ENCODE assay signal across 17 cellular contexts in the genomic region with DNA sequence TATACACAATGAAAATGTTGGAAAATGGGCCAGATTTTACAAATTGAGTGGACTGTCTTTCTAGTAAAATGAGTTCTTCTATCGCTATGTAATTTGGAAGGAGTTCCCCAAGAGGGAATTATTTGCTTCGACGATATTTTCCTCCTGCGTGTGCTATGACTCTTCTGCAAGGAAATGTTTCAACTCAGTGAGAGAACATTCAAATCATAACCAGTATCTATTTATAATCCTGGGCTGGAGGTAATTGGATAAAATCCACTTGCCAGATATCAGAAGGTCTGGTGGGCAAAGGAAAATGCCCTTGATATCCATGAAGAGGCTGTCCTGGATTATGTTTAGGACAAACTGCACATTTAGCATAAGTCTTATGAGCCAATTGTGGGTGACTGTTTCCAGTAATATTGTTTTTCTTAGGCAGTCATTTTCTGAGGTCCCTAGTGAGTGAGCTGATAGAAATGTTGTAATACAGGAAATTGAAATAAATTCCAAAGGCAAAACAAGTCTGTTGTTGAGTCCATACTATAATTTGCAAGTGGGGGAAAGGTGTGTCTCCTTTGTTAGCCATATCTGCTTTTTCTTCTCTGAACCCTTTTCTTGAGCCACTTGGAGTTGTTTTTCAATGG. TPM values are rescaled to one million over a fixed set of nuclear protein-coding genes. Genes with fewer than 3 reads are reported as not detected.
A peak's percentile ranks its signal among the peaks of the same experiment; 100 is the strongest.
DNase-seq lines count a peak whose midpoint lies in the region; ATAC-seq and TF ChIP-seq lines count a peak whose summit lies in the region.
"Had no signal": no experiment of that assay in that cellular context is flagged by ENCODE, and none has a peak within 500 bp of the region (broad histone marks: within the 10 kb centered on the region; RNA-seq: fewer than 3 reads in every experiment).

No MANE protein-coding gene starts in this region.

- no peak overlapping the region for H2BK12ac ChIP-seq in H9 (ENCODE audit: insufficient read length, low read depth, low read length)

- H3K27ac Mint-ChIP-seq in stimulated activated effector memory CD8-positive, alpha-beta T cell treated with anti-CD3 and anti-CD28 coated beads, Interleukin-12 subunit alpha, Interleukin-12 subunit beta, amount 100 ng/mL, for 72 hours, result peak overlapping the region; percentile 52
- H3K27ac Mint-ChIP-seq in naive thymus-derived CD8-positive, alpha-beta T cell, result peak overlapping the region in 1 of 10 donors; percentile 66
- no peak overlapping the region for H3K27ac Mint-ChIP-seq in activated naive CD8-positive, alpha-beta T cell treated with anti-CD3 and anti-CD28 coated beads, Interleukin-2, amount 50 U/mL, for 24 hours
- H3K27ac Mint-ChIP-seq in H9, result no peak overlapping the region
- H3K27ac Mint-ChIP-seq: activated CD4-positive, alpha-beta T cell treated with anti-CD3 and anti-CD28 coated beads, Interleukin-2, amount 10 ng/mL, durations not matched to agents 24 days and 14 days had no signal

- no peak overlapping the region for H4K5ac ChIP-seq in H9 (ENCODE audit: insufficient read length, low read depth, low read length)

- H3K36me3 Mint-ChIP-seq in stimulated activated effector memory CD8-positive, alpha-beta T cell treated with anti-CD3 and anti-CD28 coated beads, Interleukin-12 subunit alpha, Interleukin-12 subunit beta, amount 100 ng/mL, for 72 hours, result peaks cover 26% of the 10 kb centered on the region
- peaks cover 1 to 43% (median 33%) of the 10 kb centered on the region in 3 donors for H3K36me3 Mint-ChIP-seq in naive thymus-derived CD8-positive, alpha-beta T cell
- H3K36me3 Mint-ChIP-seq in activated naive CD8-positive, alpha-beta T cell treated with anti-CD3 and anti-CD28 coated beads, Interleukin-2, amount 50 U/mL, for 24 hours (ENCODE audit: low read depth), result peaks cover 44% of the 10 kb centered on the region
- peaks cover 25 to 36% (median 25%) of the 10 kb centered on the region in 3 experiments for H3K36me3 Mint-ChIP-seq in H9 (ENCODE audit: insufficient read depth in 1 of 3, low read depth in 3 of 3)

- H2AK5ac ChIP-seq in H9 (ENCODE audit: insufficient read length, low read length), result no peak overlapping the region

- no peak overlapping the region for H2BK15ac ChIP-seq in H9 (ENCODE audit: low read depth, low read length)

- H3K4me1 ChIP-seq in left ventricle myocardium inferior, result peaks cover 35% of the 10 kb centered on the region
- peaks cover 5% of the 10 kb centered on the region for H3K4me1 ChIP-seq in lower lobe of right lung
- no peaks in the 10 kb centered on the region for H3K4me1 ChIP-seq in H9 (ENCODE audit: insufficient read depth, low read length)

- H3K27ac ChIP-seq in left ventricle myocardium inferior (replicated peaks) (peak overlapping the region; percentile 76), lower lobe of right lung (no peak overlapping the region), H9 (ENCODE audit: insufficient read length, low read depth, low read length) (no peak overlapping the region)
- H3K27ac ChIP-seq: KMS-11 had no signal

- H4K8ac ChIP-seq in H9 (replicated peaks; ENCODE audit: insufficient read length, low read depth, low read length), result no peak overlapping the region

- no peaks in the 10 kb centered on the region for H3K79me2 ChIP-seq in H9 (ENCODE audit: insufficient read depth, low read length)

- H2AFZ ChIP-seq in H9 (ENCODE audit: low read length), result no peak overlapping the region

- no peak overlapping the region for H2BK5ac ChIP-seq in H9 (ENCODE audit: insufficient read length, low read length)

- H3K23ac ChIP-seq in H9 (ENCODE audit: insufficient read length, low read depth, low read length), result no peak overlapping the region

- H3K27me3 Mint-ChIP-seq in naive thymus-derived CD8-positive, alpha-beta T cell, result no peaks in the 10 kb centered on the region
- no peaks in the 10 kb centered on the region for H3K27me3 Mint-ChIP-seq in activated naive CD8-positive, alpha-beta T cell treated with anti-CD3 and anti-CD28 coated beads, Interleukin-2, amount 50 U/mL, for 24 hours
- H3K27me3 Mint-ChIP-seq in H9 (ENCODE audit: low read depth), result no peaks in the 10 kb centered on the region
- H3K27me3 Mint-ChIP-seq: activated CD4-positive, alpha-beta T cell treated with anti-CD3 and anti-CD28 coated beads, Interleukin-2, amount 10 ng/mL, durations not matched to agents 24 days and 14 days; CD4-positive, CD25-positive, alpha-beta regulatory T cell had no signal

- TF ChIP-seq CTCF in choroid plexus epithelial cell (conservative IDR thresholded peaks at IDR 0.05; ENCODE audit: low read depth, low read length) (no peak), left ventricle myocardium inferior (IDR thresholded peaks at IDR 0.05; ENCODE audit: borderline replicate concordance) (no peak), lower lobe of right lung (IDR thresholded peaks at IDR 0.05) (no peak), H9 (conservative IDR thresholded peaks at IDR 0.05) (no peak)

- no peaks in the 10 kb centered on the region for H3K9me3 Mint-ChIP-seq in stimulated activated effector memory CD8-positive, alpha-beta T cell treated with anti-CD3 and anti-CD28 coated beads, Interleukin-12 subunit alpha, Interleukin-12 subunit beta, amount 100 ng/mL, for 72 hours
- peaks cover 0 to 16% (median 0%) of the 10 kb centered on the region in 9 donors for H3K9me3 Mint-ChIP-seq in naive thymus-derived CD8-positive, alpha-beta T cell
- peaks cover 17% of the 10 kb centered on the region for H3K9me3 Mint-ChIP-seq in activated naive CD8-positive, alpha-beta T cell treated with anti-CD3 and anti-CD28 coated beads, Interleukin-2, amount 50 U/mL, for 24 hours
- peaks cover 16 to 19% of the 10 kb centered on the region in 2 experiments for H3K9me3 Mint-ChIP-seq in H9

- no peak overlapping the region for H3K18ac ChIP-seq in H9 (ENCODE audit: insufficient read length, low read depth, low read length)

- H3K23me2 ChIP-seq in H9 (ENCODE audit: insufficient read length, low read depth, low read length, poor library complexity, severe bottlenecking), result no peaks in the 10 kb centered on the region

- intact Hi-C loops in left ventricle myocardium inferior (cut with micrococcal nuclease), result no loop called here
- intact Hi-C loops in lower lobe of right lung (cut with DNase I), result no loop called here

- no peak overlapping the region for H3K9ac ChIP-seq in H9 (ENCODE audit: extremely low read depth, insufficient read length, low read length)
- H3K9ac ChIP-seq: KMS-11 had no signal

- WGBS in H9 (ENCODE audit: extremely low coverage, insufficient read length, low lambda C conversion rate), result no CpG with 5 or more reads among the region's 4 CpGs

- peaks cover 6% of the 10 kb centered on the region for H3K4me1 Mint-ChIP-seq in stimulated activated effector memory CD8-positive, alpha-beta T cell treated with anti-CD3 and anti-CD28 coated beads, Interleukin-12 subunit alpha, Interleukin-12 subunit beta, amount 100 ng/mL, for 72 hours
- H3K4me1 Mint-ChIP-seq in naive thymus-derived CD8-positive, alpha-beta T cell, result peaks cover 5 to 40% (median 18%) of the 10 kb centered on the region in 4 donors
- H3K4me1 Mint-ChIP-seq in activated naive CD8-positive, alpha-beta T cell treated with anti-CD3 and anti-CD28 coated beads, Interleukin-2, amount 50 U/mL, for 24 hours, result no peaks in the 10 kb centered on the region
- H3K4me1 Mint-ChIP-seq in H9, result peaks cover 16 to 24% of the 10 kb centered on the region in 2 experiments; a peak in 3 of 4 replicates
- H3K4me1 Mint-ChIP-seq: activated CD4-positive, alpha-beta T cell treated with anti-CD3 and anti-CD28 coated beads, Interleukin-2, amount 10 ng/mL, durations not matched to agents 24 days and 14 days had no signal

- H3K36me3 ChIP-seq in left ventricle myocardium inferior, result peaks cover 10% of the 10 kb centered on the region
- peaks cover 5% of the 10 kb centered on the region for H3K36me3 ChIP-seq in lower lobe of right lung

- H3K9me3 ChIP-seq in left ventricle myocardium inferior (replicated peaks), result no peaks in the 10 kb centered on the region
- no peaks in the 10 kb centered on the region for H3K9me3 ChIP-seq in lower lobe of right lung
- H3K9me3 ChIP-seq in H9 (ENCODE audit: control insufficient read depth, low read depth, low read length), result no peaks in the 10 kb centered on the region

- no peaks in the 10 kb centered on the region for H3K27me3 ChIP-seq in left ventricle myocardium inferior (ENCODE audit: low read depth)
- no peaks in the 10 kb centered on the region for H3K27me3 ChIP-seq in lower lobe of right lung (ENCODE audit: low read depth)
- no peaks in the 10 kb centered on the region for H3K27me3 ChIP-seq in H9 (ENCODE audit: insufficient read depth, low read length)

- DNase-seq in HPDE6-E6E7 (ENCODE audit: extremely low spot score) (peak; percentile 63), choroid plexus epithelial cell (ENCODE audit: low read depth) (peak; percentile 69), left ventricle myocardium inferior (no peak), lower lobe of right lung (no peak), H9 (no peak)
- no peak for DNase-seq in stimulated activated effector memory CD8-positive, alpha-beta T cell treated with anti-CD3 and anti-CD28 coated beads, Interleukin-12 subunit alpha, Interleukin-12 subunit beta, amount 100 ng/mL, for 72 hours (ENCODE audit: low spot score in 2 of 2)
- DNase-seq in naive thymus-derived CD8-positive, alpha-beta T cell, result no peak
- DNase-seq in activated naive CD8-positive, alpha-beta T cell treated with anti-CD3 and anti-CD28 coated beads, Interleukin-2, amount 50 U/mL, for 24 hours, result no peak
- DNase-seq: activated CD4-positive, alpha-beta T cell treated with anti-CD3 and anti-CD28 coated beads, Interleukin-2, amount 10 ng/mL, durations not matched to agents 24 days and 14 days; activated T-cell treated with anti-CD3 and anti-CD28 coated beads, Interleukin-2, amount 50 U/mL, for 48 hours; CD4-positive, CD25-positive, alpha-beta regulatory T cell; NCI-H1694 treated with DMSO at 0.1 percent for 48 hours; NCI-H69; stimulated activated CD4-positive, alpha-beta T cell treated with anti-CD3 and anti-CD28 coated beads, Interleukin-4, amount 100 ng/mL, for 24 hours; stimulated activated naive CD4-positive, alpha-beta T cell; T-helper 2 cell had no signal

- H3T11ph ChIP-seq in H9 (ENCODE audit: low read length), result no peak overlapping the region

- no peak overlapping the region for H3K14ac ChIP-seq in H9 (ENCODE audit: insufficient read depth, low read length)

- H3K4me2 ChIP-seq in H9 (ENCODE audit: insufficient read depth, insufficient read length, low read length), result no peak overlapping the region
- H3K4me2 ChIP-seq: KMS-11 had no signal

- no peaks in the 10 kb centered on the region for H4K20me1 ChIP-seq in H9 (ENCODE audit: control insufficient read depth, insufficient read depth, insufficient read length)

- H2BK20ac ChIP-seq in H9 (ENCODE audit: low read depth, low read length, poor library complexity, severe bottlenecking), result no peak overlapping the region

- H3K79me1 ChIP-seq in H9 (ENCODE audit: insufficient read depth, low read depth, low read length, poor library complexity, severe bottlenecking), result no peaks in the 10 kb centered on the region

- H3K4me3 ChIP-seq in choroid plexus epithelial cell (ENCODE audit: low read depth, low read length) (no peak overlapping the region), left ventricle myocardium inferior (peak overlapping the region; percentile 10), lower lobe of right lung (no peak overlapping the region)

- H3K56ac ChIP-seq in H9 (ENCODE audit: insufficient read length, low read depth, low read length), result no peak overlapping the region

- no peak overlapping the region for H3K4me3 Mint-ChIP-seq in stimulated activated effector memory CD8-positive, alpha-beta T cell treated with anti-CD3 and anti-CD28 coated beads, Interleukin-12 subunit alpha, Interleukin-12 subunit beta, amount 100 ng/mL, for 72 hours
- no peak overlapping the region for H3K4me3 Mint-ChIP-seq in naive thymus-derived CD8-positive, alpha-beta T cell
- H3K4me3 Mint-ChIP-seq in activated naive CD8-positive, alpha-beta T cell treated with anti-CD3 and anti-CD28 coated beads, Interleukin-2, amount 50 U/mL, for 24 hours, result no peak overlapping the region
- no peak overlapping the region for H3K4me3 Mint-ChIP-seq in H9
- H3K4me3 Mint-ChIP-seq: activated CD4-positive, alpha-beta T cell treated with anti-CD3 and anti-CD28 coated beads, Interleukin-2, amount 10 ng/mL, durations not matched to agents 24 days and 14 days; CD4-positive, CD25-positive, alpha-beta regulatory T cell had no signal

- no peak for ATAC-seq in stimulated activated effector memory CD8-positive, alpha-beta T cell treated with anti-CD3 and anti-CD28 coated beads, Interleukin-12 subunit alpha, Interleukin-12 subunit beta, amount 100 ng/mL, for 72 hours
- ATAC-seq in naive thymus-derived CD8-positive, alpha-beta T cell, result no peak
- ATAC-seq in lower lobe of right lung, result no peak
- no peak for ATAC-seq in activated naive CD8-positive, alpha-beta T cell treated with anti-CD3 and anti-CD28 coated beads, Interleukin-2, amount 50 U/mL, for 24 hours

- H3K4ac ChIP-seq in H9 (ENCODE audit: low read depth, low read length), result no peak overlapping the region

- H4K91ac ChIP-seq in H9 (ENCODE audit: insufficient read length, low read depth, low read length), result no peak overlapping the region

- no peak overlapping the region for H2BK120ac ChIP-seq in H9 (ENCODE audit: low read depth, low read length, poor library complexity, severe bottlenecking)

- POLR2A ChIA-PET in naive thymus-derived CD8-positive, alpha-beta T cell (lab: Charles Lee), result interaction anchor here (0.7 kb wide), 1 partner anchor 15 kb away, joined by 5 read pairs; no protein-coding TSS in a partner anchor

RNA-seq across cellular contexts. Expression of a gene that starts 17.8 kb away (rescaled TPM):
- total RNA-seq in left ventricle myocardium inferior (18.0 TPM), lower lobe of right lung (16.5 TPM), H9 (2021) (17.3 and 18.6 TPM in 2 replicates)
- total RNA-seq in naive thymus-derived CD8-positive, alpha-beta T cell, result 10 to 100 TPM; 31.6 to 31.8 TPM
- 10 to 100 TPM; 59.7 to 72.8 (median 64.9) TPM for polyA plus RNA-seq in naive thymus-derived CD8-positive, alpha-beta T cell

Comparison
In these comparisons a context has a peak if more than half of its experiments do, and no peak if none do; other contexts are left out.
1. DNase-seq: peak in HPDE6-E6E7 (single experiment) and choroid plexus epithelial cell (single experiment); none in left ventricle myocardium inferior (single experiment), stimulated activated effector memory CD8-positive, alpha-beta T cell treated with anti-CD3 and anti-CD28 coated beads, Interleukin-12 subunit alpha, Interleukin-12 subunit beta, amount 100 ng/mL, for 72 hours (0 of 2), naive thymus-derived CD8-positive, alpha-beta T cell (0 of 10), lower lobe of right lung (single experiment), activated naive CD8-positive, alpha-beta T cell treated with anti-CD3 and anti-CD28 coated beads, Interleukin-2, amount 50 U/mL, for 24 hours (single experiment) and H9 (single experiment).